Comparison of ENCODE assay signal across 9 cellular contexts in the genomic region with DNA sequence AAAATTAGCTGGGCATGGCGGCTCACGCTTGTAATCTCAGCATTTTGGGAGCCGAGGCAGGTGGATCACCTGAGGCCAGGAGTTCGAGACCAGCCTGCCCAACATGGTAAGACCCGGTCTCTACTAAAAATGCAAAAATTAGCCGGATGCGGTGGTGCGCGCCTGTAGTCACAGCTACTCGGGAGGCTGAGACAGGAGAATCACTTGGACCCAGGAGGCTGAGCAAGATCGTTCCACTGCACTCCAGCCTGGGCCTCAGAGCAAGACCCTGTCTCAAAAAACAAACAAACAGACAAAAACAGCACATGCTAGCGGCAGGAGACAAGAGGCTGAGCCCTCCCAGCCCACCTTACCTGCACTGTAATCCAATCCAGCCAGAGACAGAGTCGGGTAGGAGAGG. TPM values are rescaled to one million over a fixed set of nuclear protein-coding genes. Genes with fewer than 3 reads are reported as not detected.
A peak's percentile ranks its signal among the peaks of the same experiment; 100 is the strongest.
DNase-seq lines count a peak whose midpoint lies in the region; ATAC-seq and TF ChIP-seq lines count a peak whose summit lies in the region.
"Had no signal": no experiment of that assay in that cellular context is flagged by ENCODE, and none has a peak within 500 bp of the region (broad histone marks: within the 10 kb centered on the region; RNA-seq: fewer than 3 reads in every experiment).

No MANE protein-coding gene starts in this region.

- peaks cover 28% of the 10 kb centered on the region for H3K4me1 Mint-ChIP-seq in activated naive CD8-positive, alpha-beta T cell treated with anti-CD3 and anti-CD28 coated beads, Interleukin-2, amount 50 U/mL, for 24 hours
- H3K4me1 Mint-ChIP-seq in memory B cell = peaks cover 15% of the 10 kb centered on the region

- ATAC-seq in activated naive CD8-positive, alpha-beta T cell treated with anti-CD3 and anti-CD28 coated beads, Interleukin-2, amount 50 U/mL, for 24 hours = no peak
- no peak for ATAC-seq in memory B cell (ENCODE audit: low read depth)
- no peak for ATAC-seq in GM19395 (IDR thresholded peaks at IDR 0.05; ENCODE audit: unreplicated experiment)
- no peak for ATAC-seq in HG02610 (IDR thresholded peaks at IDR 0.05; ENCODE audit: unreplicated experiment)

- no peaks in the 10 kb centered on the region for H3K9me3 ChIP-seq in cardiac muscle cell (ENCODE audit: low read depth)
- no peaks in the 10 kb centered on the region for H3K9me3 ChIP-seq in right atrium auricular region

- no peak for TF ChIP-seq CTCF in cardiac muscle cell (IDR thresholded peaks at IDR 0.05; ENCODE audit: low read depth, low read length)
- no peak for TF ChIP-seq CTCF in right atrium auricular region (IDR thresholded peaks at IDR 0.05)

- H3K27ac Mint-ChIP-seq in activated naive CD8-positive, alpha-beta T cell treated with anti-CD3 and anti-CD28 coated beads, Interleukin-2, amount 50 U/mL, for 24 hours = no peak overlapping the region
- no peak overlapping the region for H3K27ac Mint-ChIP-seq in memory B cell

- peak overlapping the region; percentile 71 for H3K4me3 ChIP-seq in cardiac muscle cell
- H3K4me3 ChIP-seq in right atrium auricular region = no peak overlapping the region

- H3K36me3 ChIP-seq in cardiac muscle cell = no peaks in the 10 kb centered on the region
- H3K36me3 ChIP-seq in right atrium auricular region = peaks cover 4% of the 10 kb centered on the region

- H3K4me1 ChIP-seq in cardiac muscle cell (ENCODE audit: low read depth) = peaks cover 6% of the 10 kb centered on the region
- H3K4me1 ChIP-seq in right atrium auricular region = peaks cover 0 to 22% of the 10 kb centered on the region in 2 donors

- peaks cover 3% of the 10 kb centered on the region for H3K27me3 Mint-ChIP-seq in activated naive CD8-positive, alpha-beta T cell treated with anti-CD3 and anti-CD28 coated beads, Interleukin-2, amount 50 U/mL, for 24 hours
- H3K27me3 Mint-ChIP-seq in memory B cell = no peaks in the 10 kb centered on the region

- H3K27me3 ChIP-seq in cardiac muscle cell (no peaks in the 10 kb centered on the region), right atrium auricular region (no peaks in the 10 kb centered on the region)

- H3K9me3 Mint-ChIP-seq in activated naive CD8-positive, alpha-beta T cell treated with anti-CD3 and anti-CD28 coated beads, Interleukin-2, amount 50 U/mL, for 24 hours = no peaks in the 10 kb centered on the region
- H3K9me3 Mint-ChIP-seq in memory B cell = no peaks in the 10 kb centered on the region

- DNase-seq in cardiac muscle cell (ENCODE audit: low read depth in 1 of 2, low spot score in 1 of 2) = no peak
- DNase-seq in right atrium auricular region (ENCODE audit: low spot score) = no peak
- DNase-seq in activated naive CD8-positive, alpha-beta T cell treated with anti-CD3 and anti-CD28 coated beads, Interleukin-2, amount 50 U/mL, for 24 hours = no peak
- no peak for DNase-seq in memory B cell (ENCODE audit: low spot score in 2 of 2)
- DNase-seq in GDM1 (lab: John Stamatoyannopoulos, UW) = no peak
- DNase-seq in amygdala (lab: John Stamatoyannopoulos, UW) = no peak
- DNase-seq: right cardiac atrium had no signal

- peaks cover 4% of the 10 kb centered on the region for H3K36me3 Mint-ChIP-seq in activated naive CD8-positive, alpha-beta T cell treated with anti-CD3 and anti-CD28 coated beads, Interleukin-2, amount 50 U/mL, for 24 hours (ENCODE audit: low read depth)
- H3K36me3 Mint-ChIP-seq in memory B cell = no peaks in the 10 kb centered on the region

- peak overlapping the region; percentile 87 for H3K4me3 Mint-ChIP-seq in activated naive CD8-positive, alpha-beta T cell treated with anti-CD3 and anti-CD28 coated beads, Interleukin-2, amount 50 U/mL, for 24 hours
- H3K4me3 Mint-ChIP-seq in memory B cell = peak overlapping the region; percentile 80

- no peak overlapping the region for H3K27ac ChIP-seq in cardiac muscle cell
- no peak overlapping the region for H3K27ac ChIP-seq in right atrium auricular region

RNA-seq across cellular contexts. Expression of a gene that starts 1.1 kb away (rescaled TPM):
- 18.0 and 19.3 TPM in 2 replicates for total RNA-seq in cardiac muscle cell
- polyA plus RNA-seq in cardiac muscle cell = 9.5 and 19.0 TPM in 2 replicates
- 1 to 10 TPM; 4.8 to 5.4 TPM for total RNA-seq in right atrium auricular region

RNA-seq across cellular contexts. Expression of a gene that starts 30.8 kb away (rescaled TPM):
- total RNA-seq in cardiac muscle cell (81.6 and 92.8 TPM in 2 replicates), right atrium auricular region (10 to 100 TPM; 73.0 to 75.0 TPM)
- polyA plus RNA-seq in cardiac muscle cell = 80.6 and 85.2 TPM in 2 replicates

RNA-seq across cellular contexts. Expression of a gene that starts 31.4 kb away (rescaled TPM):
- total RNA-seq in cardiac muscle cell (197 and 257 TPM in 2 replicates), right atrium auricular region (10 to 100 TPM; 81.3 to 89.9 TPM)
- polyA plus RNA-seq in cardiac muscle cell = 144 and 156 TPM in 2 replicates

RNA-seq across cellular contexts. Expression of a gene that starts 43.4 kb away (rescaled TPM):
- 65.8 and 69.8 TPM in 2 replicates for total RNA-seq in cardiac muscle cell
- polyA plus RNA-seq in cardiac muscle cell = 44.7 and 48.7 TPM in 2 replicates
- 10 to 100 TPM; 34.2 to 40.2 TPM for total RNA-seq in right atrium auricular region

RNA-seq across cellular contexts. Expression of a gene that starts 51.7 kb away (rescaled TPM):
- total RNA-seq in cardiac muscle cell (132 and 203 TPM in 2 replicates), right atrium auricular region (10 to 100 TPM; 25.6 to 41.3 TPM)
- polyA plus RNA-seq in cardiac muscle cell = 182 and 187 TPM in 2 replicates
